Comparison of ENCODE assay signal across 8 cellular contexts in genomic region chr17:79837888-79838540, GRCh38. TPM values are rescaled to one million over a fixed set of nuclear protein-coding genes. Genes with fewer than 3 reads are reported as not detected.
A peak's percentile ranks its signal among the peaks of the same experiment; 100 is the strongest.
DNase-seq lines count a peak whose midpoint lies in the region; ATAC-seq, FAIRE-seq and TF ChIP-seq lines count a peak whose summit lies in the region.

No MANE protein-coding gene starts in this region.

- CTCF ChIA-PET in A549 (lab: Yijun Ruan, JAX): interaction anchor here (1.1 to 35.2 kb wide), 16 partner anchors 7 to 155 kb away, joined by 3 to 1281 read pairs (median 27); partner anchors contain the start of gene CBX8

- no peaks in the 10 kb centered on the region for H3K9me3 Mint-ChIP-seq in activated naive CD8-positive, alpha-beta T cell treated with anti-CD3 and anti-CD28 coated beads, Interleukin-2, amount 10 ng/mL, durations not matched to agents 7 days and 5 days

- H3K4me1 Mint-ChIP-seq in activated naive CD8-positive, alpha-beta T cell treated with anti-CD3 and anti-CD28 coated beads, Interleukin-2, amount 10 ng/mL, durations not matched to agents 7 days and 5 days: peaks cover 22% of the 10 kb centered on the region

- H3K4me1 ChIP-seq in A549: peaks cover 55% of the 10 kb centered on the region

- POLR2A ChIA-PET in A549 (lab: Yijun Ruan, JAX): interaction anchor here (0.7 to 3.6 kb wide), 19 partner anchors 8 to 155 kb away, joined by 3 to 84 read pairs (median 9); no protein-coding TSS in a partner anchor
- POLR2A ChIA-PET in activated naive CD8-positive, alpha-beta T cell treated with anti-CD3 and anti-CD28 coated beads, Interleukin-2, amount 10 ng/mL, durations not matched to agents 7 days and 5 days (lab: Charles Lee): interaction anchor here (1.1 to 5.2 kb wide), 16 partner anchors 9 to 163 kb away, joined by 4 to 76 read pairs (median 8); no protein-coding TSS in a partner anchor

- peak overlapping the region; percentile 96 for H3K27ac Mint-ChIP-seq in activated naive CD8-positive, alpha-beta T cell treated with anti-CD3 and anti-CD28 coated beads, Interleukin-2, amount 10 ng/mL, durations not matched to agents 7 days and 5 days

- ATAC-seq in A549: no peak
- ATAC-seq in activated naive CD8-positive, alpha-beta T cell treated with anti-CD3 and anti-CD28 coated beads, Interleukin-2, amount 10 ng/mL, durations not matched to agents 7 days and 5 days (ENCODE audit: low read depth): no peak

- DNase-seq in A549 (ENCODE audit: low read depth in 1 of 2, low spot score in 1 of 2) (no peak), substantia nigra (lab: John Stamatoyannopoulos, UW) (peak in 4 of 49 donors; percentile 14 to 65 (median 48)), GM19240 (ENCODE audit: insufficient read length, low spot score) (no peak), GOT3 (lab: John Stamatoyannopoulos, UW) (no peak)
- peak; percentile 61 for DNase-seq in activated naive CD8-positive, alpha-beta T cell treated with anti-CD3 and anti-CD28 coated beads, Interleukin-2, amount 10 ng/mL, durations not matched to agents 7 days and 5 days
- no peak for DNase-seq in effector CD8-positive, alpha-beta T cell (lab: John Stamatoyannopoulos, UW)

- H3K9me3 ChIP-seq in A549: no peaks in the 10 kb centered on the region

- peak overlapping the region; percentile 95 to 98 for H3K27ac ChIP-seq in A549
- peak overlapping the region; percentile 89 for H3K27ac ChIP-seq in layer of hippocampus (ENCODE audit: low read depth, low read length)
- peak overlapping the region; percentile 96 for H3K27ac ChIP-seq in substantia nigra (ENCODE audit: low read depth, low read length, poor library complexity, severe bottlenecking)

- no peak for TF ChIP-seq CTCF in A549 (IDR thresholded peaks at IDR 0.05)

- H3K4me3 Mint-ChIP-seq in activated naive CD8-positive, alpha-beta T cell treated with anti-CD3 and anti-CD28 coated beads, Interleukin-2, amount 10 ng/mL, durations not matched to agents 7 days and 5 days: peak overlapping the region; percentile 99

- no peak for TF ChIP-seq POLR2A in A549 (IDR thresholded peaks at IDR 0.05; ENCODE audit: low read length)

- FAIRE-seq in A549 (lab: Jason Lieb, UNC): no peak

- WGBS in A549 (ENCODE audit: missing lambda C conversion rate): 2% methylated on average over 30 of the region's 30 CpGs

- peak overlapping the region; percentile 82 for H3K4me3 ChIP-seq in A549

- H3K27me3 ChIP-seq in layer of hippocampus (ENCODE audit: control insufficient read depth, insufficient read depth, low read length): peaks cover 23% of the 10 kb centered on the region

- H3K4me2 ChIP-seq in A549: peak overlapping the region; percentile 100

- no peak for TF ChIP-seq EP300 in A549 (IDR thresholded peaks at IDR 0.05)
- TF ChIP-seq EP300 in Ishikawa (IDR thresholded peaks at IDR 0.05; ENCODE audit: borderline replicate concordance): no peak

- TF ChIP-seq RAD21 in A549 (conservative IDR thresholded peaks at IDR 0.05 in 1 of 2, IDR thresholded peaks at IDR 0.05 in 1 of 2): no peak
- no peak for TF ChIP-seq RAD21 in Ishikawa (IDR thresholded peaks at IDR 0.05; ENCODE audit: low read depth)

- peaks cover 24% of the 10 kb centered on the region for H3K27me3 Mint-ChIP-seq in activated naive CD8-positive, alpha-beta T cell treated with anti-CD3 and anti-CD28 coated beads, Interleukin-2, amount 10 ng/mL, durations not matched to agents 7 days and 5 days

- H3K36me3 Mint-ChIP-seq in activated naive CD8-positive, alpha-beta T cell treated with anti-CD3 and anti-CD28 coated beads, Interleukin-2, amount 10 ng/mL, durations not matched to agents 7 days and 5 days: peaks cover 12% of the 10 kb centered on the region

TF ChIP-seq in A549, 52 proteins besides CTCF, POLR2A, EP300 and RAD21:
- peak; percentile 37; the same call in 1 of the 2 replicates for TF ChIP-seq MAX (IDR thresholded peaks at IDR 0.05)
- TF ChIP-seq MAZ (IDR thresholded peaks at IDR 0.05; ENCODE audit: borderline replicate concordance, low read depth, low read length): no peak
TF ChIP-seq in A549: peak in this region for 1.

TF ChIP-seq in Ishikawa, 13 proteins besides CTCF, POLR2A, EP300 and RAD21:
- TF ChIP-seq NFIC (IDR thresholded peaks at IDR 0.05) (no peak), MAX (IDR thresholded peaks at IDR 0.05) (0 out of 2 replicates have a peak, but pooled peaks have one; percentile 1), CREB1 (IDR thresholded peaks at IDR 0.05; ENCODE audit: low read depth) (0 out of 2 replicates have a peak, but pooled peaks have one; percentile 14), REST (IDR thresholded peaks at IDR 0.05; ENCODE audit: low read depth) (no peak), FOXM1 (IDR thresholded peaks at IDR 0.05; ENCODE audit: borderline replicate concordance, low read depth) (no peak), EGR1 (IDR thresholded peaks at IDR 0.05) (no peak), ZBTB7A (IDR thresholded peaks at IDR 0.05; ENCODE audit: low read depth) (no peak), USF1 (IDR thresholded peaks at IDR 0.05) (no peak), TCF12 (IDR thresholded peaks at IDR 0.05; ENCODE audit: low read depth) (0 out of 2 replicates have a peak, but pooled peaks have one; percentile 18), TAF1 (IDR thresholded peaks at IDR 0.05; ENCODE audit: low read depth) (no peak)

RNA-seq across cellular contexts. Expression of gene CBX4, which starts 1.2 kb away (rescaled TPM):
- polyA plus RNA-seq in A549 (2011; rRNA removed) (21.9 and 34.1 TPM in 2 replicates), A549 (2017; fragmentation: RNase III; extraction: RNeasy Plus Mini Kit Qiagen cat#74134 plus additional on column Dnase treatment) (25.9 to 31.9 TPM (median 31.0 TPM) in 3 replicates)
- 31.9 and 46.3 TPM in 2 replicates for polyA plus RNA-seq in A549 (2012; cell fraction: cytosol; rRNA removed)
- 48.9 and 61.8 TPM in 2 replicates for polyA plus RNA-seq in A549 (2012; cell fraction: nucleus; rRNA removed)
- 20.6 and 27.0 TPM in 2 replicates for polyA minus RNA-seq in A549 (2011; rRNA and poly(A)+ RNA removed)
- 10 to 100 TPM; 53.8 to 54.4 TPM for total RNA-seq in activated naive CD8-positive, alpha-beta T cell treated with anti-CD3 and anti-CD28 coated beads, Interleukin-2, amount 10 ng/mL, durations not matched to agents 7 days and 5 days

RNA-seq across cellular contexts. Expression of gene CBX8, which starts 41.1 kb away (rescaled TPM):
- polyA plus RNA-seq in A549 (2011; rRNA removed) (1.5 and 2.8 TPM in 2 replicates), A549 (2017; fragmentation: RNase III; extraction: RNeasy Plus Mini Kit Qiagen cat#74134 plus additional on column Dnase treatment) (11.0 to 13.1 TPM (median 11.9 TPM) in 3 replicates)
- polyA plus RNA-seq in A549 (2012; cell fraction: cytosol; rRNA removed): 3.5 and 3.8 TPM in 2 replicates
- polyA plus RNA-seq in A549 (2012; cell fraction: nucleus; rRNA removed): 4.8 and 7.2 TPM in 2 replicates
- polyA minus RNA-seq in A549 (2011; rRNA and poly(A)+ RNA removed): 2.5 and 2.8 TPM in 2 replicates
- total RNA-seq in activated naive CD8-positive, alpha-beta T cell treated with anti-CD3 and anti-CD28 coated beads, Interleukin-2, amount 10 ng/mL, durations not matched to agents 7 days and 5 days: 1 to 10 TPM; 4.9 to 5.5 TPM
